In the genomic region with DNA sequence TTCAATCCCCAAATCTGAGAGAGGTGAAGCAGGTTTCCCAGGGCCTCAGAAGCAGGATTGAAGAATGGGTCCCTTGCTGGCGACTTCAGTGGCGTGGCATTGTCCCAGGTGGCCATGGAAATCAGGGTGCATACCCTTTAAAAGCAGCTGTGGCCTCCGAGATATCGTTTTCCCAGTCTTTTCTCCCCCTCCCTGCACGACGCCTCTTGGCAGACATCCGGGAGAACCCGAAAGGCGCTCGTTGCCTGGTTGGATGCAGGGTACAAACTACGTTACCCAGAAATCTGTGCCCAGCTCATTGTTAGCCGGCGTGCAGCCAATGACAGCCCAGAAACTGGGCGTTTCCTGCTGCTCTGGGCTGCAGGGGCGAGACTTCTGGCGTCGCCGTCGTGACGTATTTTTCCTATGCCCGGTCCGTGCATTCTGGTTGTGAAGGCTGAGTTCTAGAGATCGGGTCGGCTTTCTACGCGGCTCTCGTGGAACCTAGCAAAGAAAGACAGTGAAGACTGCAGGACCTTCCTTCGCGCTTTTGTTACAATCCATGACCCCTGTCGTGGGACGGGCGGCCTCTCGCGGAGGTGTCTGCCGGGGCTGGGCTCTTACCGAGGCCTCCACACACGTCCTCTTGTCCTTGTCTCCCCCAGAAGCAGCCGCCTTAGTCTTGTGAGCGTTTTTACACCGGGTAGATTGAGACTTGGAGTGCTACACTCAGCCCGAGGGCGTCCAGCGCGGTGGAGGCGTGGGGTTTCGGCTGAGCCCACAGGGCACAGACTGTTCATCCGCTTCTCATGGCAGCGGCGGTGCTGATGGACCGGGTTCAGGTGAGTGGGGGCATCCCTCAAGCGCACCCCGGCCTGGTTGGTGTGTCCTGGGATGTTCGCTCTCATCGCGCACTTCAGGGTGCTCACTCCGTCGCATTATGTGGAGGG, we compare ENCODE assay signal across 8 cellular contexts. TPM values are rescaled to one million over a fixed set of nuclear protein-coding genes. Genes with fewer than 3 reads are reported as not detected.
DNase-seq lines count a peak whose midpoint lies in the region; FAIRE-seq and TF ChIP-seq lines count a peak whose summit lies in the region.

A gene (plus strand): TSS at position 395 of the 929 bp plus-strand sequence. CDS start 394 bp downstream, at position 789.

- peak within 1 kb of the TSS; percentile 72 for H3K27ac Mint-ChIP-seq in activated naive CD4-positive, alpha-beta T cell treated with anti-CD3 and anti-CD28 coated beads for 36 hours

- peak; percentile 91 for FAIRE-seq in H54 (lab: Jason Lieb, UNC)

- CTCF ChIA-PET in activated naive CD4-positive, alpha-beta T cell treated with anti-CD3 and anti-CD28 coated beads for 36 hours (lab: Charles Lee) = interaction anchor here (0.8 kb wide), 1 partner anchor 246 kb away, joined by 3 read pairs; no protein-coding TSS in a partner anchor

- peak within 1 kb of the TSS; percentile 36 for H3K27ac ChIP-seq in SJCRH30

- H3K4me3 Mint-ChIP-seq in activated naive CD4-positive, alpha-beta T cell treated with anti-CD3 and anti-CD28 coated beads for 36 hours = peak within 1 kb of the TSS; percentile 88

- peaks cover 43% of the 10 kb centered on the region for H3K9me3 Mint-ChIP-seq in activated naive CD4-positive, alpha-beta T cell treated with anti-CD3 and anti-CD28 coated beads for 36 hours

- H3K4me1 ChIP-seq in ES-I3 (ENCODE audit: insufficient read depth, low read length) = no peaks in the 10 kb centered on the region
- no peaks in the 10 kb centered on the region for H3K4me1 ChIP-seq in SJCRH30

- H3K4me1 Mint-ChIP-seq in activated naive CD4-positive, alpha-beta T cell treated with anti-CD3 and anti-CD28 coated beads for 36 hours (ENCODE audit: low read depth) = peaks cover 25% of the 10 kb centered on the region

- H3K9me3 ChIP-seq in ES-I3 (ENCODE audit: control insufficient read depth, insufficient read depth, low read length) (no peaks in the 10 kb centered on the region), SJCRH30 (replicated peaks) (no peaks in the 10 kb centered on the region)

- H3K27me3 Mint-ChIP-seq in activated naive CD4-positive, alpha-beta T cell treated with anti-CD3 and anti-CD28 coated beads for 36 hours (ENCODE audit: low read depth) = no peaks in the 10 kb centered on the region

- H3K9ac ChIP-seq in ES-I3 (ENCODE audit: low read depth, low read length) = peak within 1 kb of the TSS; percentile 90

- H3K36me3 ChIP-seq in ES-I3 (ENCODE audit: insufficient read depth, low read length) (peaks cover 4% of the 10 kb centered on the region), SJCRH30 (peaks cover 30% of the 10 kb centered on the region)

- H3K27me3 ChIP-seq in SJCRH30 = no peaks in the 10 kb centered on the region

- H3K4me3 ChIP-seq in SJCRH30 = peak within 1 kb of the TSS; percentile 71

- H3K36me3 Mint-ChIP-seq in activated naive CD4-positive, alpha-beta T cell treated with anti-CD3 and anti-CD28 coated beads for 36 hours (ENCODE audit: low read depth) = peaks cover 51% of the 10 kb centered on the region

- peak; percentile 59 for TF ChIP-seq POLR2A in H54 (IDR thresholded peaks at IDR 0.05; ENCODE audit: low read depth, low read length)

- intact Hi-C loops in activated naive CD4-positive, alpha-beta T cell treated with anti-CD3 and anti-CD28 coated beads for 36 hours (cut with micrococcal nuclease) = loop anchor here (1.0 kb wide), 3 partner anchors 12 to 71 kb away; a partner anchor contains a TSS

- DNase-seq in H54 (ENCODE audit: insufficient read length, low spot score) (peak; percentile 97), M059J (ENCODE audit: low read depth) (peak; percentile 97), SJCRH30 (peak; percentile 93 to 96), globus pallidus (ENCODE audit: low spot score) (peak; percentile 96), non-pigmented ciliary epithelial cell (ENCODE audit: low read depth) (peak; percentile 80), superior temporal gyrus (ENCODE audit: extremely low spot score) (peak; percentile 99)
- DNase-seq in activated naive CD4-positive, alpha-beta T cell treated with anti-CD3 and anti-CD28 coated beads for 36 hours = peak; percentile 89

RNA-seq across cellular contexts. Expression of the gene that starts here (rescaled TPM):
- total RNA-seq in M059J (2014; rRNA removed; shearing (Covaris generic)) = 8.0 and 11.8 TPM in 2 replicates
- 9.6 and 10.9 TPM in 2 replicates for total RNA-seq in SJCRH30 (2014; rRNA removed; shearing (Covaris generic))
- total RNA-seq in activated naive CD4-positive, alpha-beta T cell treated with anti-CD3 and anti-CD28 coated beads for 36 hours = 1 to 10 TPM; 3.3 to 3.6 TPM

Comparison
In these comparisons a context has a peak if more than half of its experiments do, and no peak if none do; other contexts are left out.
1. Peak in every context shown above with its lines: DNase-seq, H3K4me3 ChIP-seq and H3K27ac ChIP-seq.